ENCODE assay signal across 7 cellular contexts in the genomic region with DNA sequence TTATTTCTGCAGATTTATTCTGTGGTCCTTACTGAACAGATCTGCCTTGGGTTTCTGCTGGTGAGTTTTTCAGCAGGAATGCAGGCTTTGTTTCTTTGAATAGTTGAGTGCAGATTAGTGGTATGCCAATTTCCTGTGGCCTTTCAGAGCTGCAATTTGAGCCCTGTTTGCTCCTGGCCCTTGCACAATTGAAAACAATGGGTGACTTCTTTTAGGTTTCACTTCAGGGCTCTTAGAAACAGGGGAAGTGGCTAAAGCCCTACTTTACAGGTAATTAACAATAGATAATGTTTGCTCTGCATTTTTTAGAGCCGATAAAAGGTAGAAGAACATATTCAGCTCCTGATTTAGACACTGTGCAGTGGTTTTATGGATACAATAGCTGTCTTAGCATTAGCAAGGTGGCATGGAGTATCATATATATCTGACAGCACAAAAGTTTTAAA. TPM values are rescaled to one million over a fixed set of nuclear protein-coding genes. Genes with fewer than 3 reads are reported as not detected.
DNase-seq lines count a peak whose midpoint lies in the region; ATAC-seq and TF ChIP-seq lines count a peak whose summit lies in the region.

No MANE protein-coding gene starts in this region.

- ATAC-seq in GM18520 (IDR thresholded peaks at IDR 0.05; ENCODE audit: unreplicated experiment), result peak; percentile 48
- ATAC-seq in HG02759 (IDR thresholded peaks at IDR 0.05; ENCODE audit: unreplicated experiment), result peak; percentile 78

- H3K18ac ChIP-seq in trophoblast cell (ENCODE audit: low read length), result no peak overlapping the region

- H4K91ac ChIP-seq in trophoblast cell (ENCODE audit: low read depth, low read length), result no peak overlapping the region

- H3K4me3 ChIP-seq in fibroblast of the aortic adventitia (ENCODE audit: low read depth, low read length) (no peak overlapping the region), trophoblast cell (ENCODE audit: low read depth, low read length) (no peak overlapping the region)

- no peaks in the 10 kb centered on the region for H3K79me2 ChIP-seq in trophoblast cell (ENCODE audit: control insufficient read depth, insufficient read depth, low read length, poor library complexity)

- H3K27me3 ChIP-seq in trophoblast cell (ENCODE audit: insufficient read depth, low read length), result no peaks in the 10 kb centered on the region

- H2BK120ac ChIP-seq in trophoblast cell (ENCODE audit: insufficient read depth, low read length, poor library complexity), result no peak overlapping the region

- no peak overlapping the region for H2BK12ac ChIP-seq in trophoblast cell (ENCODE audit: low read length)

- H3K79me1 ChIP-seq in trophoblast cell (ENCODE audit: low read length), result peaks cover 2% of the 10 kb centered on the region

- H2AK5ac ChIP-seq in trophoblast cell (ENCODE audit: low read length), result no peak overlapping the region

- H3K14ac ChIP-seq in trophoblast cell (ENCODE audit: low read length), result no peak overlapping the region

- peaks cover 0 to 2% of the 10 kb centered on the region in 2 experiments for H3K4me1 ChIP-seq in trophoblast cell (ENCODE audit: control insufficient read depth in 1 of 2, insufficient read depth in 2 of 2, low read length in 2 of 2)

- H2BK5ac ChIP-seq in trophoblast cell (ENCODE audit: low read depth, low read length, poor library complexity), result no peak overlapping the region

- H2AFZ ChIP-seq in trophoblast cell (ENCODE audit: insufficient read depth, low read length, poor library complexity), result no peak overlapping the region

- H3K9me3 ChIP-seq in trophoblast cell (ENCODE audit: insufficient read depth, low read depth, low read length), result no peaks in the 10 kb centered on the region

- H4K12ac ChIP-seq in trophoblast cell (ENCODE audit: low read depth, low read length), result no peak overlapping the region

- H4K8ac ChIP-seq in trophoblast cell (ENCODE audit: low read depth, low read length), result no peak overlapping the region

- no CpG with 5 or more reads among the region's 1 CpG for WGBS in trophoblast cell (ENCODE audit: extremely low coverage, insufficient coverage, insufficient read length)

- peak; percentile 37 for DNase-seq in NCI-H1048 (lab: John Stamatoyannopoulos, UW)
- peak; percentile 70 to 92 for DNase-seq in SW 1271 (lab: John Stamatoyannopoulos, UW)
- DNase-seq in fibroblast of the aortic adventitia (ENCODE audit: low read depth), result peak; percentile 96
- DNase-seq in trophoblast cell, result peak; percentile 34 to 59
- no peak for DNase-seq in effector CD4-positive, alpha-beta T cell

- no peak for TF ChIP-seq CTCF in fibroblast of the aortic adventitia (IDR thresholded peaks at IDR 0.05; ENCODE audit: insufficient read depth, low read length)

- H3K27ac ChIP-seq in trophoblast cell (ENCODE audit: low read depth, low read length), result peak overlapping the region; percentile 70

- H3K9ac ChIP-seq in trophoblast cell (ENCODE audit: low read length), result no peak overlapping the region

- no peak overlapping the region for H3K4me2 ChIP-seq in trophoblast cell (ENCODE audit: low read length)

- no peaks in the 10 kb centered on the region for H3K36me3 ChIP-seq in trophoblast cell (ENCODE audit: control insufficient read depth in 1 of 2, insufficient read depth in 2 of 2, low read length in 2 of 2)

- H3K4ac ChIP-seq in trophoblast cell (ENCODE audit: low read depth, low read length), result no peak overlapping the region

- no peak overlapping the region for H3K23ac ChIP-seq in trophoblast cell (ENCODE audit: low read length)

RNA-seq across cellular contexts. Expression of a gene that starts 21.9 kb away (rescaled TPM):
- total RNA-seq in fibroblast of the aortic adventitia (ENCODE audit: low replicate concordance), result 33.0 and 44.2 TPM in 2 replicates
- polyA plus RNA-seq in trophoblast cell (2013), result 3.3 and 3.5 TPM in 2 replicates
